Comparison of ENCODE assay signal across 25 cellular contexts in genomic region chr5:160211352-160211751, GRCh38. TPM values are rescaled to one million over a fixed set of nuclear protein-coding genes. Genes with fewer than 3 reads are reported as not detected.
"Had no signal": no experiment of that assay in that cellular context is flagged by ENCODE, and none has a peak within 500 bp of the region (broad histone marks: within the 10 kb centered on the region; RNA-seq: fewer than 3 reads in every experiment).

No MANE protein-coding gene starts in this region.

- H3K27ac Mint-ChIP-seq: activated B cell treated with CpG ODN at 0.5 μM for 24 hours; activated CD4-positive, alpha-beta memory T cell treated with anti-CD3 and anti-CD28 coated beads for 36 hours; activated CD4-positive, alpha-beta T cell treated with anti-CD3 and anti-CD28 coated beads, Interleukin-2, amount 10 ng/mL, durations not matched to agents 7 days and 5 days; activated naive CD4-positive, alpha-beta T cell treated with anti-CD3 and anti-CD28 coated beads for 36 hours; activated naive CD8-positive, alpha-beta T cell; T-cell had no signal

- H3K27me3 Mint-ChIP-seq: activated B cell treated with CpG ODN at 0.5 μM for 24 hours; activated naive CD8-positive, alpha-beta T cell had no signal

- DNase-seq: activated B cell treated with CpG ODN at 0.5 μM for 24 hours; activated CD4-positive, alpha-beta memory T cell treated with anti-CD3 and anti-CD28 coated beads for 36 hours; activated CD4-positive, alpha-beta T cell treated with anti-CD3 and anti-CD28 coated beads for 1 hour; activated CD4-positive, alpha-beta T cell treated with anti-CD3 and anti-CD28 coated beads, Interleukin-2, amount 10 ng/mL, durations not matched to agents 7 days and 5 days; activated CD8-positive, alpha-beta memory T cell treated with anti-CD3 and anti-CD28 coated beads for 24 hours; activated gamma-delta T cell; activated naive CD4-positive, alpha-beta T cell treated with anti-CD3 and anti-CD28 coated beads for 36 hours; activated T-cell treated with anti-CD3 and anti-CD28 coated beads, Interleukin-2, amount 50 U/mL, for 4 hours; brain microvascular endothelial cell; caudate nucleus; NCI-H1092 treated with DMSO at 0.1 percent for 48 hours; NCI-H1417 treated with DMSO at 0.1 percent for 48 hours; NCI-H1694 treated with DMSO at 0.1 percent for 48 hours; NCI-H2029 treated with DMSO at 0.1 percent for 48 hours; NCI-H345; NCI-H510A; NCI-H69; NK-92 treated with Interleukin-12 subunit alpha and Interleukin-12 subunit beta, amount 100 ng/mL, for 24 hours; T-cell; T-helper 2 cell; T1000 had no signal

- H3K27me3 ChIP-seq: brain microvascular endothelial cell had no signal

- H3K4me1 Mint-ChIP-seq: activated B cell treated with CpG ODN at 0.5 μM for 24 hours; activated CD4-positive, alpha-beta T cell treated with anti-CD3 and anti-CD28 coated beads, Interleukin-2, amount 10 ng/mL, durations not matched to agents 7 days and 5 days; T-cell had no signal

- H3K9me3 Mint-ChIP-seq: activated B cell treated with CpG ODN at 0.5 μM for 24 hours; activated CD4-positive, alpha-beta memory T cell treated with anti-CD3 and anti-CD28 coated beads for 36 hours; activated CD4-positive, alpha-beta T cell treated with anti-CD3 and anti-CD28 coated beads, Interleukin-2, amount 10 ng/mL, durations not matched to agents 7 days and 5 days; activated naive CD4-positive, alpha-beta T cell treated with anti-CD3 and anti-CD28 coated beads for 36 hours; activated T-cell treated with anti-CD3 and anti-CD28 coated beads, Interleukin-2, amount 50 U/mL, for 4 hours; T-cell had no signal

- H3K4me3 Mint-ChIP-seq: activated B cell treated with CpG ODN at 0.5 μM for 24 hours; activated CD4-positive, alpha-beta memory T cell treated with anti-CD3 and anti-CD28 coated beads for 36 hours; activated CD4-positive, alpha-beta T cell treated with anti-CD3 and anti-CD28 coated beads, Interleukin-2, amount 10 ng/mL, durations not matched to agents 7 days and 5 days; activated naive CD4-positive, alpha-beta T cell treated with anti-CD3 and anti-CD28 coated beads for 36 hours; activated naive CD8-positive, alpha-beta T cell; activated T-cell treated with anti-CD3 and anti-CD28 coated beads, Interleukin-2, amount 50 U/mL, for 4 hours; T-cell had no signal

- H3K4me3 ChIP-seq: SK-N-MC had no signal

- H3K36me3 ChIP-seq: brain microvascular endothelial cell had no signal

- H3K36me3 Mint-ChIP-seq: activated CD4-positive, alpha-beta memory T cell treated with anti-CD3 and anti-CD28 coated beads for 36 hours; activated naive CD8-positive, alpha-beta T cell; T-cell had no signal

- H3K27ac ChIP-seq: brain microvascular endothelial cell, KMS-11, SK-N-MC had no signal

- H3K4me2 ChIP-seq: KMS-11 had no signal

- ATAC-seq: activated T-cell treated with anti-CD3 and anti-CD28 coated beads, Interleukin-2, amount 50 U/mL, for 4 hours; T-cell had no signal

RNA-seq across cellular contexts. Expression of gene FABP6, which starts 18.0 kb away (rescaled TPM):
- total RNA-seq: activated B cell treated with CpG ODN at 0.5 μM for 24 hours; activated CD4-positive, alpha-beta memory T cell treated with anti-CD3 and anti-CD28 coated beads for 36 hours; activated CD4-positive, alpha-beta T cell treated with anti-CD3 and anti-CD28 coated beads, Interleukin-2, amount 10 ng/mL, durations not matched to agents 7 days and 5 days; activated naive CD4-positive, alpha-beta T cell treated with anti-CD3 and anti-CD28 coated beads for 36 hours; activated T-cell treated with anti-CD3 and anti-CD28 coated beads, Interleukin-2, amount 50 U/mL, for 4 hours; MCF 10A; T-cell had no signal
